ENCODE assay signal across 1 cellular context in genomic region chr21:44419679-44420078, GRCh38.
TF ChIP-seq lines count a peak whose summit lies in the region.

No MANE protein-coding gene starts in this region.

TF ChIP-seq in H1, 55 proteins besides CTCF, POLR2A, EP300 and RAD21:
- TF ChIP-seq SIRT6 (IDR thresholded peaks at IDR 0.05; ENCODE audit: low read length) (no peak), CEBPB (IDR thresholded peaks at IDR 0.05; ENCODE audit: low read depth, low read length) (no peak), ATF2 (IDR thresholded peaks at IDR 0.05; ENCODE audit: low read length) (no peak), PHF8 (conservative IDR thresholded peaks at IDR 0.05; ENCODE audit: low read depth, low read length) (no peak), EGR1 (IDR thresholded peaks at IDR 0.05; ENCODE audit: borderline replicate concordance, low read depth, low read length) (no peak), NANOG (IDR thresholded peaks at IDR 0.05; ENCODE audit: insufficient read depth, low read depth, low read length, poor library complexity, severe bottlenecking) (no peak), SP1 (IDR thresholded peaks at IDR 0.05; ENCODE audit: low read depth, low read length) (no peak), JUN (IDR thresholded peaks at IDR 0.05; ENCODE audit: low read depth, low read length) (no peak), TAF1 (IDR thresholded peaks at IDR 0.05; ENCODE audit: low read depth, low read length) (no peak), BCL11A (IDR thresholded peaks at IDR 0.05; ENCODE audit: low read depth in 2 of 2, low read length in 2 of 2) (no peak), ASH2L (IDR thresholded peaks at IDR 0.05; ENCODE audit: low read length) (no peak)
